In the genomic region with DNA sequence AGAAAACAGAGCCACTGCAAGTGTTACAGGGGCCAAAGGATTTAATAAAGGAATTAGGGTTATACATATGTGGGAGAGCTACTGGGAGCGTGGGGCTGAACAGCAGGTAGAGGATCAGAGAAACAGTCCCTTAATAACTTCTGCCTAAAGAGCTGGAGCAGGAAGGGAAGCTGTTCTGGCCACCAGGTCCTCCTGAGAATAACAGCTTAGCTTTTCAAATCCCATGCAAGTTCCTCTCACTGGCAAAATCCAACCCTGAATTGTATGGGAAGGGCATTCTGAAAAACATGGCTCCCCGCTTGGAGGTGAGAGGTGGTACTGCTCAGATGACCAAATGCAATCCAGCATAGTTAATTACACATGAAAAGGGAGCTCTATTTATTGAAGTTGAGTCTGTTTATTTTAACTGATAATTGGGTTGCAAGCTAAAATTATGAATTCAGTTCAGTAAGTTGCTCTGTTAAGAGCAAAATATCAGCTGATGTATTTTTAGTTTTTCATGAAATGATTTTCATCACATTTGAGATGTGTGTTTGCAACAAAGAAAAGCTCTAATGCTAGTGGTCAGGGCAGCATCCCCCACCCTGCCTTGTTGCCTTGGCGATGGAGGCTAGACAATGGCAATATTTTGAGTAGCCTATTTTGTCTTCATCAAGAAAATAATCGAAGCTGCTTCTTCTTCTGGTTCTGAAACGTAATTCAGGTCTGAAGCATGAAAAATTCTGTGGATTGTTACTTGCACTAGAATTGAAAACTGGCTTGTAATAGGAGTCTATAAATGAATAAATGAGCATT, we compare ENCODE assay signal across 13 cellular contexts. TPM values are rescaled to one million over a fixed set of nuclear protein-coding genes. Genes with fewer than 3 reads are reported as not detected.
DNase-seq lines count a peak whose midpoint lies in the region; ATAC-seq and TF ChIP-seq lines count a peak whose summit lies in the region.
"Had no signal": no experiment of that assay in that cellular context is flagged by ENCODE, and none has a peak within 500 bp of the region (broad histone marks: within the 10 kb centered on the region; RNA-seq: fewer than 3 reads in every experiment).

No MANE protein-coding gene starts in this region.

- TF ChIP-seq CTCF in HEK293 (tag by site-specific recombination; IDR thresholded peaks at IDR 0.05) (no peak), neural progenitor cell (IDR thresholded peaks at IDR 0.05) (peak; percentile 19)
- no peak for TF ChIP-seq CTCF in CD4-positive, alpha-beta T cell (IDR thresholded peaks at IDR 0.05)

- no peak for ATAC-seq in CD4-positive, alpha-beta T cell (ENCODE audit: poor library complexity)
- no peak for ATAC-seq in GM21619 (IDR thresholded peaks at IDR 0.05; ENCODE audit: unreplicated experiment)
- ATAC-seq in GM21515 (IDR thresholded peaks at IDR 0.05; ENCODE audit: unreplicated experiment), result no peak
- ATAC-seq: left colon had no signal

- no peak overlapping the region for H3K4me3 Mint-ChIP-seq in neural progenitor cell
- no peak overlapping the region for H3K4me3 Mint-ChIP-seq in CD4-positive, alpha-beta T cell
- H3K4me3 Mint-ChIP-seq: activated CD4-positive, alpha-beta memory T cell treated with anti-CD3 and anti-CD28 coated beads for 36 hours had no signal

- intact Hi-C loops in CD4-positive, alpha-beta T cell (cut with DNase I, micrococcal nuclease), result no loop called here

- no peak overlapping the region for H3K9ac ChIP-seq in neural progenitor cell
- H3K9ac ChIP-seq: BLaER1 treated with 17β-estradiol and CSF1 and Interleukin-3, amounts not matched to agents 10 nM and 100 nM had no signal

- H3K27ac ChIP-seq in HEK293 (ENCODE audit: extremely low read depth, low read depth, low read length), result no peak overlapping the region
- H3K27ac ChIP-seq in neural progenitor cell, result no peak overlapping the region
- H3K27ac ChIP-seq in CD4-positive, alpha-beta T cell (ENCODE audit: low read depth, low read length), result no peak overlapping the region
- H3K27ac ChIP-seq: BLaER1 treated with 17β-estradiol and CSF1 and Interleukin-3, amounts not matched to agents 10 nM and 100 nM; epithelial cell of prostate had no signal

- H3K79me2 ChIP-seq in neural progenitor cell (ENCODE audit: low read depth), result no peaks in the 10 kb centered on the region

- no peaks in the 10 kb centered on the region for H3K36me3 Mint-ChIP-seq in neural progenitor cell
- no peaks in the 10 kb centered on the region for H3K36me3 Mint-ChIP-seq in CD4-positive, alpha-beta T cell (ENCODE audit: low read depth)
- H3K36me3 Mint-ChIP-seq: activated CD4-positive, alpha-beta memory T cell treated with anti-CD3 and anti-CD28 coated beads for 36 hours had no signal

- H3F3A ChIP-seq in neural progenitor cell (ENCODE audit: low read depth), result no peaks in the 10 kb centered on the region

- H3K4me1 Mint-ChIP-seq in neural progenitor cell, result peaks cover 43% of the 10 kb centered on the region
- H3K4me1 Mint-ChIP-seq in CD4-positive, alpha-beta T cell (ENCODE audit: low read depth), result no peaks in the 10 kb centered on the region

- DNase-seq in NCI-H2227 (lab: John Stamatoyannopoulos, UW; ENCODE audit: unreplicated experiment) (peak; percentile 31), ecto neural progenitor cell (ENCODE audit: low spot score) (peak; percentile 49), neural progenitor cell (ENCODE audit: low spot score) (peak; percentile 31)
- no peak for DNase-seq in CD4-positive, alpha-beta T cell
- DNase-seq: activated CD4-positive, alpha-beta memory T cell treated with anti-CD3 and anti-CD28 coated beads for 36 hours; head of caudate nucleus; left colon; SHP77 had no signal

- peaks cover 2% of the 10 kb centered on the region for H3K27me3 Mint-ChIP-seq in neural progenitor cell (ENCODE audit: insufficient read depth, low read depth)
- peaks cover 3% of the 10 kb centered on the region for H3K27me3 Mint-ChIP-seq in CD4-positive, alpha-beta T cell
- H3K27me3 Mint-ChIP-seq: activated CD4-positive, alpha-beta memory T cell treated with anti-CD3 and anti-CD28 coated beads for 36 hours had no signal

- H3K4me3 ChIP-seq in HEK293 (ENCODE audit: low read depth, low read length) (no peak overlapping the region), neural progenitor cell (no peak overlapping the region)
- H3K4me3 ChIP-seq: BLaER1 treated with 17β-estradiol and CSF1 and Interleukin-3, amounts not matched to agents 10 nM and 100 nM had no signal

- peak overlapping the region; percentile 82 for H2AFZ ChIP-seq in neural progenitor cell (replicated peaks)

- H3K4me1 ChIP-seq in HEK293 (ENCODE audit: control insufficient read depth, insufficient read depth, low read length) (no peaks in the 10 kb centered on the region), neural progenitor cell (peaks cover 18% of the 10 kb centered on the region)
- H3K4me1 ChIP-seq: BLaER1 treated with 17β-estradiol and CSF1 and Interleukin-3, amounts not matched to agents 10 nM and 100 nM had no signal

- peak overlapping the region; percentile 30 for H3K4me2 ChIP-seq in neural progenitor cell
- H3K4me2 ChIP-seq: BLaER1 treated with 17β-estradiol and CSF1 and Interleukin-3, amounts not matched to agents 10 nM and 100 nM had no signal

- POLR2A ChIA-PET in HEK293 (lab: Yijun Ruan, JAX), result no interaction called here
- POLR2A ChIA-PET in CD4-positive, alpha-beta T cell (lab: Charles Lee), result no interaction called here

- H3K9me3 Mint-ChIP-seq in neural progenitor cell, result peaks cover 3% of the 10 kb centered on the region
- H3K9me3 Mint-ChIP-seq in CD4-positive, alpha-beta T cell, result no peaks in the 10 kb centered on the region

- H3K27me3 ChIP-seq in neural progenitor cell, result no peaks in the 10 kb centered on the region
- H3K27me3 ChIP-seq in CD4-positive, alpha-beta T cell (ENCODE audit: control insufficient read depth, insufficient read depth, low read length), result no peaks in the 10 kb centered on the region
- H3K27me3 ChIP-seq: BLaER1 treated with 17β-estradiol and CSF1 and Interleukin-3, amounts not matched to agents 10 nM and 100 nM had no signal

- peak overlapping the region; percentile 95 for H3K27ac Mint-ChIP-seq in neural progenitor cell
- H3K27ac Mint-ChIP-seq in CD4-positive, alpha-beta T cell, result no peak overlapping the region
- H3K27ac Mint-ChIP-seq: activated CD4-positive, alpha-beta memory T cell treated with anti-CD3 and anti-CD28 coated beads for 36 hours had no signal

- no peaks in the 10 kb centered on the region for H3K9me3 ChIP-seq in HEK293 (ENCODE audit: control insufficient read depth, insufficient read depth, low read depth, low read length)
- no peaks in the 10 kb centered on the region for H3K9me3 ChIP-seq in neural progenitor cell (ENCODE audit: low read depth)
- no peaks in the 10 kb centered on the region for H3K9me3 ChIP-seq in CD4-positive, alpha-beta T cell (ENCODE audit: control insufficient read depth, low read length)
- H3K9me3 ChIP-seq: BLaER1 treated with 17β-estradiol and CSF1 and Interleukin-3, amounts not matched to agents 10 nM and 100 nM had no signal

- CTCF ChIA-PET in HEK293 (lab: Yijun Ruan, JAX), result interaction anchor here (0.6 to 2.7 kb wide), 11 partner anchors 8 to 693 kb away, joined by 3 to 10 read pairs (median 4); no protein-coding TSS in a partner anchor
- CTCF ChIA-PET in CD4-positive, alpha-beta T cell (lab: Charles Lee), result no interaction called here

- no peaks in the 10 kb centered on the region for H4K20me1 ChIP-seq in neural progenitor cell (ENCODE audit: low read depth)
- H4K20me1 ChIP-seq: BLaER1 treated with 17β-estradiol and CSF1 and Interleukin-3, amounts not matched to agents 10 nM and 100 nM had no signal

- H3K36me3 ChIP-seq in HEK293 (ENCODE audit: control insufficient read depth in 2 of 2, insufficient read depth in 1 of 2, low read length in 2 of 2), result no peaks in the 10 kb centered on the region
- no peaks in the 10 kb centered on the region for H3K36me3 ChIP-seq in neural progenitor cell
- H3K36me3 ChIP-seq: BLaER1 treated with 17β-estradiol and CSF1 and Interleukin-3, amounts not matched to agents 10 nM and 100 nM had no signal

TF ChIP-seq in HEK293, 187 proteins besides CTCF, POLR2A, EP300 and RAD21:
- no peak for TF ChIP-seq ZFP41 (tag by site-specific recombination; IDR thresholded peaks at IDR 0.05; ENCODE audit: borderline replicate concordance)
- TF ChIP-seq, protein P1, sequence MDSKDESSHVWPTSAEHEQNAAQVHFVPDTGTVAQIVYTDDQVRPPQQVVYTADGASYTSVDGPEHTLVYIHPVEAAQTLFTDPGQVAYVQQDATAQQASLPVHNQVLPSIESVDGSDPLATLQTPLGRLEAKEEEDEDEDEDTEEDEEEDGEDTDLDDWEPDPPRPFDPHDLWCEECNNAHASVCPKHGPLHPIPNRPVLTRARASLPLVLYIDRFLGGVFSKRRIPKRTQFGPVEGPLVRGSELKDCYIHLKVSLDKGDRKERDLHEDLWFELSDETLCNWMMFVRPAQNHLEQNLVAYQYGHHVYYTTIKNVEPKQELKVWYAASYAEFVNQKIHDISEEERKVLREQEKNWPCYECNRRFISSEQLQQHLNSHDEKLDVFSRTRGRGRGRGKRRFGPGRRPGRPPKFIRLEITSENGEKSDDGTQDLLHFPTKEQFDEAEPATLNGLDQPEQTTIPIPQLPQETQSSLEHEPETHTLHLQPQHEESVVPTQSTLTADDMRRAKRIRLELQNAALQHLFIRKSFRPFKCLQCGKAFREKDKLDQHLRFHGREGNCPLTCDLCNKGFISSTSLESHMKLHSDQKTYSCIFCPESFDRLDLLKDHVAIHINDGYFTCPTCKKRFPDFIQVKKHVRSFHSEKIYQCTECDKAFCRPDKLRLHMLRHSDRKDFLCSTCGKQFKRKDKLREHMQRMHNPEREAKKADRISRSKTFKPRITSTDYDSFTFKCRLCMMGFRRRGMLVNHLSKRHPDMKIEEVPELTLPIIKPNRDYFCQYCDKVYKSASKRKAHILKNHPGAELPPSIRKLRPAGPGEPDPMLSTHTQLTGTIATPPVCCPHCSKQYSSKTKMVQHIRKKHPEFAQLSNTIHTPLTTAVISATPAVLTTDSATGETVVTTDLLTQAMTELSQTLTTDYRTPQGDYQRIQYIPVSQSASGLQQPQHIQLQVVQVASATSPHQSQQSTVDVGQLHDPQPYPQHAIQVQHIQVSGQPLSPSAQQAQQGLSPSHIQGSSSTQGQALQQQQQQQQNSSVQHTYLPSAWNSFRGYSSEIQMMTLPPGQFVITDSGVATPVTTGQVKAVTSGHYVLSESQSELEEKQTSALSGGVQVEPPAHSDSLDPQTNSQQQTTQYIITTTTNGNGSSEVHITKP (tag by site-specific recombination; IDR thresholded peaks at IDR 0.05), result peak; percentile 79

RNA-seq across cellular contexts. Expression of a gene that starts 58.4 kb away (rescaled TPM):
- total RNA-seq in neural progenitor cell (ENCODE audit: low replicate concordance), result 1.2 and 1.6 TPM in 2 replicates
- not detected for total RNA-seq in CD4-positive, alpha-beta T cell
- total RNA-seq: activated CD4-positive, alpha-beta memory T cell treated with anti-CD3 and anti-CD28 coated beads for 36 hours had no signal

Comparison
In these comparisons a context has a peak if more than half of its experiments do, and no peak if none do; other contexts are left out.
1. DNase-seq: peak in NCI-H2227 (single experiment), ecto neural progenitor cell (single experiment) and neural progenitor cell (single experiment); none in CD4-positive, alpha-beta T cell (0 of 10).